ENCODE assay signal across 25 cellular contexts in the genomic region with DNA sequence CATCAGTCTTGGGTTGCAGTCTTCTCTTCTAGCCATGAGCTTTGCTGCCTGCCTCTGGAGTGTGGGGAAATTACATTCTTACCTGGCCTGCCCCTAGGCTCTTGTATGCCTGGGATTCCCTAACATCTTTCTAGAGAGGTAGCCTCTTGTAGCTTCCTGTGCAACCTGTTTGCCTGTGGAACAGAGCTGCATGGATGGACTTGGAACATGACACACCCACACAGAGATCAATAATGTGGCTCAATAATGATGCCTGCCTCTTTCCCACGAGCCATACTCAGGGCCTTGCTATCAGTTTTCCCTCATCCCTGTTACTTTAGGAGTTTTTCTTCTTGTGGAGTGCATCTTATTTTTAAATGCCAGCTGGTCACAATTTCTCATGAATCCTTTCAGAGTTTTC.
"Had no signal": no experiment of that assay in that cellular context is flagged by ENCODE, and none has a peak within 500 bp of the region (broad histone marks: within the 10 kb centered on the region; RNA-seq: fewer than 3 reads in every experiment).

No MANE protein-coding gene starts in this region.

- H3K27me3 ChIP-seq: hepatocyte, neutrophil, ovary, spleen, stomach, transverse colon had no signal

- H3K27ac ChIP-seq: hepatocyte, neutrophil, ovary, spleen, stomach, thoracic aorta, transverse colon had no signal

- H3K4me1 ChIP-seq: stomach, transverse colon had no signal

- H3K9me3 Mint-ChIP-seq: naive thymus-derived CD8-positive, alpha-beta T cell; stimulated activated naive B cell treated with anti-CD40 and anti-IgM and Interleukin-4, amounts not matched to agents 10 μg/mL and 1 μg/mL and 100 μg/mL, for 72 hours had no signal

- H3K27me3 Mint-ChIP-seq: naive thymus-derived CD8-positive, alpha-beta T cell; progenitor cell of endocrine pancreas; stimulated activated naive B cell treated with anti-CD40 and anti-IgM and Interleukin-4, amounts not matched to agents 10 μg/mL and 1 μg/mL and 100 μg/mL, for 72 hours had no signal

- ATAC-seq: left cardiac atrium; naive thymus-derived CD8-positive, alpha-beta T cell; right cardiac atrium; stimulated activated naive B cell treated with anti-CD40 and anti-IgM and Interleukin-4, amounts not matched to agents 10 μg/mL and 1 μg/mL and 100 μg/mL, for 72 hours had no signal

- DNase-seq: cerebellar nuclear complex; dermis blood vessel endothelial cell; erythroblast; foreskin melanocyte; head of caudate nucleus; kidney; left cardiac atrium; mammary epithelial cell; naive thymus-derived CD8-positive, alpha-beta T cell; ovary; right cardiac atrium; spleen; stimulated activated CD4-positive, alpha-beta T cell treated with anti-CD3 and anti-CD28 coated beads, Interleukin-15, amount 100 ng/mL, for 24 hours; stimulated activated CD4-positive, alpha-beta T cell treated with anti-CD3 and anti-CD28 coated beads, Interleukin-1b, Interleukin-23, amount 100 ng/mL, for 48 hours; stimulated activated CD4-positive, alpha-beta T cell treated with anti-CD3 and anti-CD28 coated beads, Interleukin-4, amount 100 ng/mL, for 24 hours; stimulated activated naive B cell treated with anti-CD40 and anti-IgM and Interleukin-4, amounts not matched to agents 10 μg/mL and 1 μg/mL and 100 μg/mL, for 72 hours; stomach; substantia nigra; transverse colon had no signal

- H3K4me3 Mint-ChIP-seq: naive thymus-derived CD8-positive, alpha-beta T cell; stimulated activated naive B cell treated with anti-CD40 and anti-IgM and Interleukin-4, amounts not matched to agents 10 μg/mL and 1 μg/mL and 100 μg/mL, for 72 hours had no signal

- H3K36me3 ChIP-seq: neutrophil, ovary, spleen, stomach, thoracic aorta, transverse colon had no signal

- H3K4me3 ChIP-seq: hepatocyte, ovary, spleen, stomach, thoracic aorta, transverse colon had no signal

- H3K27ac Mint-ChIP-seq: progenitor cell of endocrine pancreas; stimulated activated naive B cell treated with anti-CD40 and anti-IgM and Interleukin-4, amounts not matched to agents 10 μg/mL and 1 μg/mL and 100 μg/mL, for 72 hours had no signal

- FAIRE-seq: colon, kidney, urothelium cell line had no signal

- H3K9me3 ChIP-seq: neutrophil, ovary, spleen, stomach, thoracic aorta, transverse colon had no signal
